In the genomic region with DNA sequence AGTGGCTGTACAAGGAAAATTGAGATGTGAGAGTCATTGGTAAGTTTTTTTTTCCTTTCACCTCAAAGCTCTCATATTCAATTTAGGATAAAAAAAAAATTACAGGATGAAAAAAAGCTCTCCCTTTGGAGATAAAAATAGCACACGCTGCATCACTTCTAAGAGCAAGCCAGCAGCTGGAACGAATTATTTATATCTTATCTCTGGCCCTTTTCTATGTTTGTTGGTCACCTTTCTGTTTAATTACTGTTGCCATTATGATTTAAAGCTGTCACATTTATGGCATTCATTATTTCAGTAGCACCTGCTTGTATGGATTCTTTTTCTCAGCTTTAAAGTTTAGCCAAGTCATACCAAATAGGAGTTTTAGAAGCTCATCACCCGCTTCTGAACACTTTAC, we compare ENCODE assay signal across 18 cellular contexts.
"Had no signal": no experiment of that assay in that cellular context is flagged by ENCODE, and none has a peak within 500 bp of the region (broad histone marks: within the 10 kb centered on the region; RNA-seq: fewer than 3 reads in every experiment).

No MANE protein-coding gene starts in this region.

- ATAC-seq: activated T-helper 17 cell treated with anti-CD3 and anti-CD28 coated beads, Interleukin-2, amount 50 U/mL, for 72 hours; gastroesophageal sphincter; left colon; T-cell had no signal

- H3K9me3 ChIP-seq: neutrophil, suprapubic skin had no signal

- H3K36me3 ChIP-seq: gastroesophageal sphincter, neutrophil, suprapubic skin had no signal

- H3K27me3 ChIP-seq: gastroesophageal sphincter, neutrophil, suprapubic skin had no signal

- H3K4me3 ChIP-seq: gastroesophageal sphincter, suprapubic skin had no signal

- H3K4me1 ChIP-seq: suprapubic skin had no signal

- H3K27ac ChIP-seq: gastroesophageal sphincter, neutrophil, suprapubic skin, VCaP had no signal

- DNase-seq: activated CD4-positive, alpha-beta T cell treated with anti-CD3 and anti-CD28 coated beads for 1 hour; activated CD4-positive, alpha-beta T cell treated with anti-CD3 and anti-CD28 coated beads, Interleukin-2, amount 50 U/mL, for 4 hours; activated naive CD4-positive, alpha-beta T cell treated with Interleukin-2 at 50 U/mL for 16 hours; activated T-cell treated with anti-CD3 and anti-CD28 coated beads for 4 hours; anterior cingulate cortex; left colon; midbrain; naive B cell; posterior cingulate gyrus; small intestine; T-cell; T1000; trophoblast cell had no signal
